Comparison of ENCODE assay signal across 27 cellular contexts in genomic region chr2:13686262-13686661, GRCh38.
A peak's percentile ranks its signal among the peaks of the same experiment; 100 is the strongest.
DNase-seq lines count a peak whose midpoint lies in the region; ATAC-seq and TF ChIP-seq lines count a peak whose summit lies in the region.
"Had no signal": no experiment of that assay in that cellular context is flagged by ENCODE, and none has a peak within 500 bp of the region (broad histone marks: within the 10 kb centered on the region; RNA-seq: fewer than 3 reads in every experiment).

No MANE protein-coding gene starts in this region.

- no peaks in the 10 kb centered on the region for H3K27me3 Mint-ChIP-seq in T-cell
- no peaks in the 10 kb centered on the region for H3K27me3 Mint-ChIP-seq in activated CD4-positive, alpha-beta T cell treated with anti-CD3 and anti-CD28 coated beads, Interleukin-2, amount 10 ng/mL, durations not matched to agents 24 days and 14 days
- H3K27me3 Mint-ChIP-seq in naive thymus-derived CD4-positive, alpha-beta T cell: no peaks in the 10 kb centered on the region
- H3K27me3 Mint-ChIP-seq: CD4-positive, alpha-beta T cell; central memory CD8-positive, alpha-beta T cell; dendritic cell treated with granulocyte-macrophage colony-stimulating factor and Interleukin-4, amounts not matched to agents 40 ng/mL and 50 ng/mL, for 4 days; T-helper 17 cell had no signal

- H3K27ac ChIP-seq in naive thymus-derived CD4-positive, alpha-beta T cell (ENCODE audit: low read depth, low read length): no peak overlapping the region
- H3K27ac ChIP-seq: esophagus muscularis mucosa, foreskin keratinocyte, heart left ventricle, HL-60, lower lobe of right lung, testis had no signal

- no peak for DNase-seq in SK-N-DZ (ENCODE audit: low spot score)
- no peak for DNase-seq in T-cell
- no peak for DNase-seq in activated CD4-positive, alpha-beta T cell treated with anti-CD3 and anti-CD28 coated beads, Interleukin-2, amount 10 ng/mL, durations not matched to agents 24 days and 14 days
- DNase-seq in naive thymus-derived CD4-positive, alpha-beta T cell: no peak
- DNase-seq: activated gamma-delta T cell treated with Interleukin-2 at 50 U/mL for 16 hours; activated T-cell treated with anti-CD3 and anti-CD28 coated beads, Interleukin-2, amount 50 U/mL, for 1 hour; CD4-positive, alpha-beta T cell; foreskin keratinocyte; H9; heart left ventricle; kidney glomerular epithelial cell; lower lobe of right lung; NCI-H1436; NCI-H446 treated with DMSO at 0.1 percent for 48 hours; SK-N-SH; stimulated activated naive CD4-positive, alpha-beta T cell treated with Interleukin-2 at 50 U/mL for 16 hours; T-helper 17 cell; testis had no signal

- no peaks in the 10 kb centered on the region for H3K36me3 Mint-ChIP-seq in T-cell
- H3K36me3 Mint-ChIP-seq in activated CD4-positive, alpha-beta T cell treated with anti-CD3 and anti-CD28 coated beads, Interleukin-2, amount 10 ng/mL, durations not matched to agents 24 days and 14 days (ENCODE audit: low read depth): no peaks in the 10 kb centered on the region
- H3K36me3 Mint-ChIP-seq in naive thymus-derived CD4-positive, alpha-beta T cell: peaks cover 0 to 3% (median 0%) of the 10 kb centered on the region in 5 donors

- CTCF ChIA-PET in T-cell (lab: Charles Lee): no interaction called here
- CTCF ChIA-PET in naive thymus-derived CD4-positive, alpha-beta T cell (lab: Charles Lee): no interaction called here

- H3K9me3 ChIP-seq in naive thymus-derived CD4-positive, alpha-beta T cell (ENCODE audit: control insufficient read depth in 2 of 3, low read length in 3 of 3): no peaks in the 10 kb centered on the region
- H3K9me3 ChIP-seq: testis had no signal

- H3K9me3 Mint-ChIP-seq in T-cell: peaks cover 4 to 19% (median 9%) of the 10 kb centered on the region in 3 donors
- H3K9me3 Mint-ChIP-seq in activated CD4-positive, alpha-beta T cell treated with anti-CD3 and anti-CD28 coated beads, Interleukin-2, amount 10 ng/mL, durations not matched to agents 24 days and 14 days: peaks cover 16% of the 10 kb centered on the region
- peaks cover 0 to 50% (median 12%) of the 10 kb centered on the region in 11 donors for H3K9me3 Mint-ChIP-seq in naive thymus-derived CD4-positive, alpha-beta T cell

- no peak overlapping the region for H3K4me3 Mint-ChIP-seq in T-cell
- H3K4me3 Mint-ChIP-seq in activated CD4-positive, alpha-beta T cell treated with anti-CD3 and anti-CD28 coated beads, Interleukin-2, amount 10 ng/mL, durations not matched to agents 24 days and 14 days: no peak overlapping the region
- H3K4me3 Mint-ChIP-seq in naive thymus-derived CD4-positive, alpha-beta T cell: no peak overlapping the region
- H3K4me3 Mint-ChIP-seq: CD4-positive, alpha-beta T cell; central memory CD8-positive, alpha-beta T cell; dendritic cell treated with granulocyte-macrophage colony-stimulating factor and Interleukin-4, amounts not matched to agents 40 ng/mL and 50 ng/mL, for 4 days; H9; nephron; T-helper 17 cell had no signal

- H3K27me3 ChIP-seq in naive thymus-derived CD4-positive, alpha-beta T cell (ENCODE audit: control insufficient read depth in 2 of 2, insufficient read depth in 2 of 2, low read length in 2 of 2): no peaks in the 10 kb centered on the region
- H3K27me3 ChIP-seq: esophagus muscularis mucosa, foreskin keratinocyte, heart left ventricle, testis had no signal

- H3K27ac Mint-ChIP-seq in T-cell: no peak overlapping the region
- no peak overlapping the region for H3K27ac Mint-ChIP-seq in activated CD4-positive, alpha-beta T cell treated with anti-CD3 and anti-CD28 coated beads, Interleukin-2, amount 10 ng/mL, durations not matched to agents 24 days and 14 days
- no peak overlapping the region for H3K27ac Mint-ChIP-seq in naive thymus-derived CD4-positive, alpha-beta T cell
- H3K27ac Mint-ChIP-seq: CD4-positive, alpha-beta T cell; dendritic cell treated with granulocyte-macrophage colony-stimulating factor and Interleukin-4, amounts not matched to agents 40 ng/mL and 50 ng/mL, for 4 days; H9; nephron; T-helper 17 cell had no signal

- H3K4me1 ChIP-seq in naive thymus-derived CD4-positive, alpha-beta T cell (ENCODE audit: control insufficient read depth in 2 of 2, insufficient read depth in 2 of 2, low read length in 2 of 2): no peaks in the 10 kb centered on the region
- H3K4me1 ChIP-seq: foreskin keratinocyte, heart left ventricle, lower lobe of right lung had no signal

- H3K36me3 ChIP-seq in naive thymus-derived CD4-positive, alpha-beta T cell (ENCODE audit: control insufficient read depth in 2 of 3, insufficient read depth in 3 of 3, low read length in 3 of 3): no peaks in the 10 kb centered on the region
- H3K36me3 ChIP-seq: esophagus muscularis mucosa, heart left ventricle, lower lobe of right lung had no signal

- no peak for TF ChIP-seq POLR2A in GM18505 (IDR thresholded peaks at IDR 0.05; ENCODE audit: borderline replicate concordance, extremely low read depth, insufficient read depth, insufficient read length)

- ATAC-seq in GM18505 (IDR thresholded peaks at IDR 0.05; ENCODE audit: unreplicated experiment) (peak; percentile 68), GM19452 (IDR thresholded peaks at IDR 0.05; ENCODE audit: unreplicated experiment) (peak; percentile 60), HG02938 (IDR thresholded peaks at IDR 0.05; ENCODE audit: unreplicated experiment) (peak; percentile 91), HG03460 (IDR thresholded peaks at IDR 0.05; ENCODE audit: unreplicated experiment) (peak; percentile 67), T-cell (replicated peaks in 1 of 4) (no peak)
- no peak for ATAC-seq in naive thymus-derived CD4-positive, alpha-beta T cell
- ATAC-seq: foreskin keratinocyte, heart left ventricle, lower lobe of right lung, T-helper 17 cell had no signal

- no peaks in the 10 kb centered on the region for H3K4me1 Mint-ChIP-seq in T-cell
- H3K4me1 Mint-ChIP-seq in activated CD4-positive, alpha-beta T cell treated with anti-CD3 and anti-CD28 coated beads, Interleukin-2, amount 10 ng/mL, durations not matched to agents 24 days and 14 days: no peaks in the 10 kb centered on the region
- no peaks in the 10 kb centered on the region for H3K4me1 Mint-ChIP-seq in naive thymus-derived CD4-positive, alpha-beta T cell
- H3K4me1 Mint-ChIP-seq: central memory CD8-positive, alpha-beta T cell; nephron; T-helper 17 cell had no signal

- no peak overlapping the region for H3K4me3 ChIP-seq in naive thymus-derived CD4-positive, alpha-beta T cell (ENCODE audit: low read length)
- H3K4me3 ChIP-seq: esophagus muscularis mucosa, heart left ventricle, lower lobe of right lung, testis had no signal

- POLR2A ChIA-PET in T-cell (lab: Charles Lee): no interaction called here
- POLR2A ChIA-PET in naive thymus-derived CD4-positive, alpha-beta T cell (lab: Charles Lee): no interaction called here

- intact Hi-C loops in activated CD4-positive, alpha-beta T cell treated with anti-CD3 and anti-CD28 coated beads, Interleukin-2, amount 10 ng/mL, durations not matched to agents 24 days and 14 days (cut with micrococcal nuclease): no loop called here
- intact Hi-C loops in naive thymus-derived CD4-positive, alpha-beta T cell (cut with micrococcal nuclease): no loop called here

Comparison
In these comparisons a context has a peak if more than half of its experiments do, and no peak if none do; other contexts are left out.
1. ATAC-seq: peak in GM18505 (single experiment), GM19452 (single experiment), HG02938 (single experiment) and HG03460 (single experiment); none in T-cell (0 of 4) and naive thymus-derived CD4-positive, alpha-beta T cell (single experiment).